Comparison of ENCODE assay signal across 20 cellular contexts in the genomic region with DNA sequence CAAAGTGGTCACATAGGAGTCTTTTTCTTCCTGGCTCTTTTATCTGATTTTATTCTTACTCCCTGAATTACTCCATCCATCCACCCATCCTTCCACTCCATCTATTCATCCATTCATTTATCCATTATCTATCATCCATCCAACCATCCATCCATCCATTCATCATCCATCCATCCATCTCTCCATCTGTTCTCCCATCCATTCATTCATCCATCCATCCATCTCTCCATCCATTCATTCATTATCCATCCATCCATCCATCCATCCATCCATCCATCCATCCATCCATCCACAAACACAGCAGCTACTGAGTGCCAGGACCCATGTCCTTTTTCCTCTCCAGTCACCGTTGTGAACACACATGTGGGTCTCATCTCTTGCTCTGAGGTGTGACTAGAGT.
A peak's percentile ranks its signal among the peaks of the same experiment; 100 is the strongest.
DNase-seq lines count a peak whose midpoint lies in the region; ATAC-seq, FAIRE-seq and TF ChIP-seq lines count a peak whose summit lies in the region.
"Had no signal": no experiment of that assay in that cellular context is flagged by ENCODE, and none has a peak within 500 bp of the region (broad histone marks: within the 10 kb centered on the region; RNA-seq: fewer than 3 reads in every experiment).

No MANE protein-coding gene starts in this region.

- H3K4me3 ChIP-seq in HepG2 (replicated peaks in 1 of 3; ENCODE audit: insufficient read depth in 1 of 3, low read depth in 2 of 3, low read length in 3 of 3) (no peak overlapping the region), right lobe of liver (no peak overlapping the region), K562 (no peak overlapping the region)
- H3K4me3 ChIP-seq: A549; BLaER1 treated with 17β-estradiol and CSF1 and Interleukin-3, amounts not matched to agents 10 nM and 100 nM had no signal

- H4K20me1 ChIP-seq in HepG2 (ENCODE audit: insufficient read depth, low read length) (no peaks in the 10 kb centered on the region), K562 (replicated peaks; ENCODE audit: control insufficient read depth, insufficient read depth, low read length) (no peaks in the 10 kb centered on the region; the same call in 1 of the 2 replicates)
- H4K20me1 ChIP-seq: BLaER1 treated with 17β-estradiol and CSF1 and Interleukin-3, amounts not matched to agents 10 nM and 100 nM had no signal

- WGBS in HepG2 (ENCODE audit: low lambda C conversion rate) = 2% methylated on average over 1 of the region's 1 CpG
- 56% methylated on average over 1 of the region's 1 CpG for WGBS in right lobe of liver (ENCODE audit: insufficient coverage, low coverage, low lambda C conversion rate, missing lambda C conversion rate)
- 0% methylated on average over 1 of the region's 1 CpG for WGBS in K562 (ENCODE audit: insufficient coverage, low coverage, missing lambda C conversion rate)

- H3K79me2 ChIP-seq in HepG2 (ENCODE audit: insufficient read depth, low read length) (no peaks in the 10 kb centered on the region), K562 (ENCODE audit: control insufficient read depth, insufficient read depth, low read length) (no peaks in the 10 kb centered on the region)

- FAIRE-seq in HepG2 (lab: Jason Lieb, UNC) (no peak), K562 (lab: Jason Lieb, UNC) (no peak)
- FAIRE-seq: A549, D721Med, G401.6, GM12891, GM19239 had no signal

- H3K9me3 ChIP-seq in HepG2 (ENCODE audit: low read length) (no peaks in the 10 kb centered on the region), right lobe of liver (no peaks in the 10 kb centered on the region), K562 (replicated peaks; ENCODE audit: control insufficient read depth, insufficient read depth, low read depth, low read length) (no peaks in the 10 kb centered on the region)
- H3K9me3 ChIP-seq: A549; BLaER1 treated with 17β-estradiol and CSF1 and Interleukin-3, amounts not matched to agents 10 nM and 100 nM; Caco-2 had no signal

- intact Hi-C loops in HepG2 (cut with micrococcal nuclease; ENCODE audit: unreplicated experiment) (no loop called here), right lobe of liver (cut with DNase I) (no loop called here), K562 (cut with micrococcal nuclease) (no loop called here)

- POLR2A ChIA-PET in HepG2 (lab: Yijun Ruan, JAX) = no interaction called here
- POLR2A ChIA-PET in K562 (lab: Yijun Ruan, JAX) = interaction anchor here (0.6 kb wide), 1 partner anchor 130 kb away, joined by 4 read pairs; no protein-coding TSS in a partner anchor

- TF ChIP-seq RAD21 in HepG2 (CRISPR knock-in tag; IDR thresholded peaks at IDR 0.05) = no peak
- TF ChIP-seq RAD21 in K562 (CRISPR knock-in tag; conservative IDR thresholded peaks at IDR 0.05 in 1 of 2, IDR thresholded peaks at IDR 0.05 in 1 of 2) = no peak

- H3K4me1 ChIP-seq in HepG2 (ENCODE audit: insufficient read depth, low read length) (peaks cover 14% of the 10 kb centered on the region), right lobe of liver (no peaks in the 10 kb centered on the region), K562 (replicated peaks in 1 of 2; ENCODE audit: control insufficient read depth in 2 of 2, insufficient read depth in 2 of 2, low read length in 2 of 2) (no peaks in the 10 kb centered on the region)
- H3K4me1 ChIP-seq: A549, Caco-2 had no signal

- no peaks in the 10 kb centered on the region for H3K9me1 ChIP-seq in K562 (ENCODE audit: control insufficient read depth, insufficient read depth, low read length)

- TF ChIP-seq POLR2A in HepG2 (IDR thresholded peaks at IDR 0.05; ENCODE audit: insufficient read depth in 1 of 2, low read depth in 2 of 2, low read length in 2 of 2) (no peak), right lobe of liver (IDR thresholded peaks at IDR 0.05) (no peak), K562 (conservative IDR thresholded peaks at IDR 0.05) (no peak)

- CTCF ChIA-PET in HepG2 (lab: Yijun Ruan, JAX; ENCODE audit: low intra/inter-chr PET ratio, low total read pairs) = no interaction called here
- CTCF ChIA-PET in K562 (lab: Yijun Ruan, JAX; ENCODE audit: low intra/inter-chr PET ratio) = no interaction called here

- BruUV-seq in HepG2 (replicated peaks; lab: Mats Ljungman, UMichigan) (no TSS peak), K562 (replicated peaks; lab: Mats Ljungman, UMichigan) (no TSS peak)

- peaks cover 4 to 46% of the 10 kb centered on the region in 2 experiments; a peak in 4 of 5 replicates for H3K27me3 ChIP-seq in HepG2 (ENCODE audit: control insufficient read depth in 1 of 2, insufficient read depth in 2 of 2, low read length in 2 of 2)
- H3K27me3 ChIP-seq in right lobe of liver = no peaks in the 10 kb centered on the region
- peaks cover 4 to 56% of the 10 kb centered on the region in 2 experiments for H3K27me3 ChIP-seq in K562 (ENCODE audit: control insufficient read depth in 2 of 2, insufficient read depth in 2 of 2, low read length in 2 of 2)

- H3K9ac ChIP-seq in HepG2 (ENCODE audit: insufficient read depth, low read depth, low read length) (no peak overlapping the region), K562 (ENCODE audit: insufficient read depth in 1 of 2, low read depth in 2 of 2, low read length in 2 of 2) (no peak overlapping the region)
- H3K9ac ChIP-seq: BLaER1 treated with 17β-estradiol and CSF1 and Interleukin-3, amounts not matched to agents 10 nM and 100 nM had no signal

- H3K36me3 ChIP-seq in HepG2 (replicated peaks in 1 of 2; ENCODE audit: control insufficient read depth in 1 of 2, insufficient read depth in 2 of 2, low read length in 2 of 2) (no peaks in the 10 kb centered on the region), right lobe of liver (no peaks in the 10 kb centered on the region), K562 (ENCODE audit: control insufficient read depth, insufficient read depth, low read length) (no peaks in the 10 kb centered on the region)
- H3K36me3 ChIP-seq: BLaER1 treated with 17β-estradiol and CSF1 and Interleukin-3, amounts not matched to agents 10 nM and 100 nM had no signal

- TF ChIP-seq EP300 in HepG2 (IDR thresholded peaks at IDR 0.05; ENCODE audit: low read depth in 2 of 2, low read length in 2 of 2) (no peak), HepG2 (CRISPR knock-in tag; IDR thresholded peaks at IDR 0.05; ENCODE audit: borderline replicate concordance) (no peak), K562 (IDR thresholded peaks at IDR 0.05; ENCODE audit: low read length) (no peak)

- DNase-seq in HepG2 (ENCODE audit: low spot score) = no peak
- DNase-seq in right lobe of liver = no peak
- no peak for DNase-seq in K562 (ENCODE audit: extremely low read depth in 1 of 4, low spot score in 3 of 4)
- no peak for DNase-seq in stimulated activated naive CD8-positive, alpha-beta T cell treated with anti-CD3 and anti-CD28 coated beads, Interleukin-15, Interleukin-2, amounts not matched to agents 100 U/mL and 50 U/mL, for 24 hours
- DNase-seq: AML-193; Caco-2; Calu3; CD4-positive, alpha-beta T cell; CD8-positive, alpha-beta T cell; DMS79 treated with DMSO at 0.1 percent for 48 hours; GF-D8 had no signal

- ATAC-seq in HepG2 = no peak
- ATAC-seq in right lobe of liver = no peak
- ATAC-seq in K562 = no peak
- ATAC-seq in HG03571 (IDR thresholded peaks at IDR 0.05; ENCODE audit: unreplicated experiment) = no peak
- no peak for ATAC-seq in stimulated activated naive CD8-positive, alpha-beta T cell treated with anti-CD3 and anti-CD28 coated beads, Interleukin-15, Interleukin-2, amounts not matched to agents 100 U/mL and 50 U/mL, for 24 hours
- ATAC-seq: A549 had no signal

- H2AFZ ChIP-seq in HepG2 (ENCODE audit: low read length) (no peak overlapping the region), K562 (ENCODE audit: low read depth, low read length) (no peak overlapping the region)

- TF ChIP-seq CTCF in HepG2 (CRISPR knock-in tag; IDR thresholded peaks at IDR 0.05) (no peak), right lobe of liver (IDR thresholded peaks at IDR 0.05) (no peak), K562 (IDR thresholded peaks at IDR 0.05 in 2 of 3, conservative IDR thresholded peaks at IDR 0.05 in 1 of 3; ENCODE audit: insufficient read depth in 2 of 3, low read depth in 1 of 3, low read length in 3 of 3) (no peak)

- in situ Hi-C loops in HepG2 (cut with HindIII; ENCODE audit: extremely low pct_ligation_motif_present, low pct_unique_long_range_greater_than_20kb) = no loop called here
- in situ Hi-C loops in K562 (cut with MboI) = no loop called here

- H3K4me2 ChIP-seq in HepG2 (ENCODE audit: low read depth, low read length) (no peak overlapping the region), K562 (ENCODE audit: insufficient read depth, low read length) (no peak overlapping the region)
- H3K4me2 ChIP-seq: A549 had no signal

- no peak overlapping the region for H3K27ac ChIP-seq in HepG2 (ENCODE audit: extremely low read length, insufficient read depth, low read length)
- no peak overlapping the region for H3K27ac ChIP-seq in right lobe of liver
- no peak overlapping the region for H3K27ac ChIP-seq in K562 (ENCODE audit: extremely low read depth, low read depth, low read length)
- H3K27ac ChIP-seq: 22Rv1; A549; BLaER1 treated with 17β-estradiol and CSF1 and Interleukin-3, amounts not matched to agents 10 nM and 100 nM; C4-2B had no signal

TF ChIP-seq in HepG2, 621 proteins besides CTCF, POLR2A, EP300 and RAD21:
- TF ChIP-seq DPF2 (CRISPR knock-in tag; IDR thresholded peaks at IDR 0.05; ENCODE audit: borderline replicate concordance, low read depth) = no peak
- TF ChIP-seq ZFP36L1 (CRISPR knock-in tag; IDR thresholded peaks at IDR 0.05) = no peak
- TF ChIP-seq PHB2 (IDR thresholded peaks at IDR 0.05; ENCODE audit: partially characterized antibody) = peak; percentile 70
- no peak for TF ChIP-seq ZNF562 (CRISPR knock-in tag; IDR thresholded peaks at IDR 0.05; ENCODE audit: borderline replicate concordance)
- no peak for TF ChIP-seq HNF4A (CRISPR knock-in tag; IDR thresholded peaks at IDR 0.05)
- TF ChIP-seq FOXK2 (IDR thresholded peaks at IDR 0.05) = 0 out of 2 replicates have a peak, but pooled peaks have one; percentile 12
- TF ChIP-seq ZNF484 (CRISPR knock-in tag; IDR thresholded peaks at IDR 0.05; ENCODE audit: borderline replicate concordance, low read depth) = no peak

TF ChIP-seq in K562, 482 proteins besides CTCF, POLR2A, EP300 and RAD21:
- TF ChIP-seq EHMT2 (IDR thresholded peaks at IDR 0.05) (0 out of 2 replicates have a peak, but pooled peaks have one; percentile 9), RB1 (IDR thresholded peaks at IDR 0.05; ENCODE audit: low read depth) (no peak)
